Comparison of ENCODE assay signal across 8 cellular contexts in the genomic region with DNA sequence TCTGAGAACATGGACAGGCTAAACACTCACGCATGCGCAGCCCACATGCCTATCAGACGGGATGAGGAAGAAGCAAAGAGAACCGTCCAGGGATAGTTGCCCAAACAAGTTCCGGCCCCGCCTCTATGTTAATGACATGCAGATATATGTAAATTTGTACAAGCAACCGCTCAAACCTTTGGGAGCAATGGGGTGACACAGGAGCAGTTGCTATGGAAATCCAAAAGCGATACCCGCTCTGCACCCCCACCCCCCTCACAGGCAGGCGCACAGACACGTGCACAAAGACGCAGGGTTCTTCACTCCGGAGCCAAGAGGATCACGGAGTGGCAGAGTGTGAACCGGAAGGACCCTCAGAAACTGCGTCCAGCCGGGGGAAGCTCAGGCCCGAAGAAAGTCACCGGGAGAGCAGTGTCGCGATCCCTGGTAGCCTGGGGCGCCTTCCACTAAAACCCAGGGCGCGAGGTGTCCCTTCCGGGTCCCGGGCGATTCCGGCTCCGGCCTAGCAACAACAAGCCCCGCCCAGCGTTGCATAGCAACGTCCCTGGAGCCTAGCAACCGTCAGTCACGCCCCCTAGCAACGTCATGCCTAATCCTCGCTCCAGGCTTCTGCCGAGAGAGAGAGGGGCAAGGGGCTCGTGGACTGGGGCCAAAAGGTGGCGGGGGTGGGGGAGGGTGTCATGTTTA. TPM values are rescaled to one million over a fixed set of nuclear protein-coding genes. Genes with fewer than 3 reads are reported as not detected.
DNase-seq lines count a peak whose midpoint lies in the region; TF ChIP-seq lines count a peak whose summit lies in the region.

No MANE protein-coding gene starts in this region.

- peak overlapping the region; percentile 26 for H3K9ac ChIP-seq in rectal smooth muscle tissue (ENCODE audit: low read length)

- H3K4me1 ChIP-seq in ascending aorta (peaks cover 0 to 7% of the 10 kb centered on the region in 2 donors), rectal smooth muscle tissue (ENCODE audit: control insufficient read depth, insufficient read depth, low read length) (no peaks in the 10 kb centered on the region), vagina (peaks cover 19% of the 10 kb centered on the region)

- H3K4me3 ChIP-seq in HFF-Myc (replicated peaks; ENCODE audit: low read depth, low read length) (peak overlapping the region; percentile 56), ascending aorta (peak overlapping the region; percentile 62 to 71), rectal smooth muscle tissue (ENCODE audit: low read length) (peak overlapping the region; percentile 87), vagina (peak overlapping the region; percentile 64 to 74)

- no peak for TF ChIP-seq CTCF in HFF-Myc (IDR thresholded peaks at IDR 0.05; ENCODE audit: low read depth, low read length, missing control alignments)
- TF ChIP-seq CTCF in ascending aorta (IDR thresholded peaks at IDR 0.05), result no peak
- no peak for TF ChIP-seq CTCF in vagina (IDR thresholded peaks at IDR 0.05)

- H3K27ac ChIP-seq in ascending aorta (peak overlapping the region; percentile 73 to 80), rectal smooth muscle tissue (ENCODE audit: low read depth, low read length) (peak overlapping the region; percentile 75), vagina (peak overlapping the region; percentile 91)

- peak in 1 of 2 donors; percentile 37 for TF ChIP-seq POLR2A in vagina (IDR thresholded peaks at IDR 0.05)

- peak; percentile 96 for DNase-seq in GM03348 (ENCODE audit: low spot score)
- DNase-seq in HFF-Myc (ENCODE audit: extremely low read depth, low read depth), result peak; percentile 79
- DNase-seq in NCI-H1048 (lab: John Stamatoyannopoulos, UW), result peak; percentile 78
- peak; percentile 73 for DNase-seq in T-helper 22 cell (ENCODE audit: low read depth)
- DNase-seq in ascending aorta (ENCODE audit: low spot score in 2 of 2), result peak; percentile 69 to 97
- DNase-seq in hepatic stellate cell (ENCODE audit: low spot score), result peak; percentile 97
- peak in 1 of 2 donors; percentile 94 for DNase-seq in vagina (ENCODE audit: extremely low spot score in 2 of 2)

- H3K9me3 ChIP-seq in ascending aorta (no peaks in the 10 kb centered on the region), vagina (no peaks in the 10 kb centered on the region)

- H3K27me3 ChIP-seq in ascending aorta (no peaks in the 10 kb centered on the region), rectal smooth muscle tissue (ENCODE audit: control insufficient read depth, insufficient read depth, low read length) (no peaks in the 10 kb centered on the region), vagina (no peaks in the 10 kb centered on the region)

- intact Hi-C loops in ascending aorta (cut with DNase I), result loop anchor here (2.0 to 5.0 kb wide), 3 partner anchors 41 to 223 kb away; no protein-coding TSS in a partner anchor
- intact Hi-C loops in vagina (cut with DNase I), result loop anchor here (2.0 to 10.0 kb wide), 3 partner anchors 71 to 277 kb away; no protein-coding TSS in a partner anchor

- no peaks in the 10 kb centered on the region for H3K36me3 ChIP-seq in ascending aorta
- H3K36me3 ChIP-seq in rectal smooth muscle tissue (ENCODE audit: control insufficient read depth, insufficient read depth, low read length), result no peaks in the 10 kb centered on the region
- no peaks in the 10 kb centered on the region for H3K36me3 ChIP-seq in vagina

RNA-seq across cellular contexts. Expression of a gene that starts 24.1 kb away (rescaled TPM):
- total RNA-seq in ascending aorta (1.9 TPM), vagina (3.9 TPM)

RNA-seq across cellular contexts. Expression of a gene that starts 27.5 kb away (rescaled TPM):
- total RNA-seq in ascending aorta (30.7 TPM), vagina (4.2 TPM)
